11 cellular contexts compared by ENCODE assay signal in the genomic region with DNA sequence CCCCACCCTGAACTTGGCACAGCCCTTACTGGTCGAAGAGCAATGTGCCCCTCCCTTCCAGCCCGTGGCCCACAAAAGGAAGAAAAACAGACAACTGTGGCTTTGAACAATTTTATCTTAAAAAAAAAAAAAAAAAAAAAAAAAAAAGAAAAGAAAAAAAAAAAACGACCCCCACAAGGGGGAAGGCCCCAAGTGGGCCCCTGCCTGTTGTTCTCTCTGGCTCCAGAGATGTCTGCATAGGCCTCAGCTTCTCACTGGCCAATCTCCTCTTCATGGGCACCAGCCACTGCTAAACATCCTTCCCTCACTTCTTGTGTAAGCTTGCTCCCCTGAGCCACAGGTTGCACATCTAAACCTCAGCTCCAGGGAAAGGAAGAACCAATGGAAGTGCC. TPM values are rescaled to one million over a fixed set of nuclear protein-coding genes. Genes with fewer than 3 reads are reported as not detected.
A peak's percentile ranks its signal among the peaks of the same experiment; 100 is the strongest.
DNase-seq lines count a peak whose midpoint lies in the region; ATAC-seq lines count a peak whose summit lies in the region.
"Had no signal": no experiment of that assay in that cellular context is flagged by ENCODE, and none has a peak within 500 bp of the region (broad histone marks: within the 10 kb centered on the region; RNA-seq: fewer than 3 reads in every experiment).

No MANE protein-coding gene starts in this region.

- peaks cover 9 to 25% (median 15%) of the 10 kb centered on the region in 3 donors for H3K4me1 ChIP-seq in skeletal muscle tissue (ENCODE audit: control insufficient read depth in 3 of 3, insufficient read depth in 3 of 3, low read length in 3 of 3)

- H3K4me3 Mint-ChIP-seq in activated CD4-positive, alpha-beta memory T cell treated with anti-CD3 and anti-CD28 coated beads for 36 hours: peak overlapping the region; percentile 91

- H3K9me3 Mint-ChIP-seq in activated CD4-positive, alpha-beta memory T cell treated with anti-CD3 and anti-CD28 coated beads for 36 hours: no peaks in the 10 kb centered on the region

- H3K27me3 ChIP-seq in skeletal muscle tissue (ENCODE audit: control insufficient read depth in 3 of 3, insufficient read depth in 3 of 3, low read length in 3 of 3): no peaks in the 10 kb centered on the region

- H3K4me3 ChIP-seq in iPS-11a (ENCODE audit: low read depth, low read length): peak overlapping the region; percentile 88
- H3K4me3 ChIP-seq in skeletal muscle tissue (ENCODE audit: low read length in 3 of 3): peak overlapping the region; percentile 65 to 83 (median 73)

- ATAC-seq in GM21576 (IDR thresholded peaks at IDR 0.05; ENCODE audit: unreplicated experiment) (no peak), GM21528 (IDR thresholded peaks at IDR 0.05; ENCODE audit: low FRiP score, unreplicated experiment) (no peak)

- intact Hi-C loops in activated CD4-positive, alpha-beta memory T cell treated with anti-CD3 and anti-CD28 coated beads for 36 hours (cut with micrococcal nuclease): loop anchor here (2.0 kb wide), 1 partner anchor 18 kb away; the partner anchor contains the start of gene F11R

- H3K36me3 ChIP-seq in skeletal muscle tissue (ENCODE audit: control insufficient read depth in 3 of 3, insufficient read depth in 3 of 3, low read length in 3 of 3): peaks cover 35 to 38% (median 35%) of the 10 kb centered on the region in 3 donors

- DNase-seq in DMS53 (lab: John Stamatoyannopoulos, UW): peak; percentile 44
- no peak for DNase-seq in DMS53 treated with DMSO at 0.1 percent for 48 hours (lab: John Stamatoyannopoulos, UW; ENCODE audit: unreplicated experiment)
- no peak for DNase-seq in activated CD4-positive, alpha-beta memory T cell treated with anti-CD3 and anti-CD28 coated beads for 36 hours
- no peak for DNase-seq in stimulated activated CD4-positive, alpha-beta T cell treated with anti-CD3 and anti-CD28 coated beads, Interleukin-4, amount 100 ng/mL, for 4 hours

- POLR2A ChIA-PET in activated CD4-positive, alpha-beta memory T cell treated with anti-CD3 and anti-CD28 coated beads for 36 hours (lab: Charles Lee): interaction anchor here (0.9 to 2.4 kb wide), 5 partner anchors 17 to 78 kb away, joined by 3 to 9 read pairs (median 4); partner anchors contain the start of genes ARHGAP30, F11R, NIT1 and PFDN2

- CTCF ChIA-PET in activated CD4-positive, alpha-beta memory T cell treated with anti-CD3 and anti-CD28 coated beads for 36 hours (lab: Charles Lee): interaction anchor here (0.9 to 11.2 kb wide), 7 partner anchors 9 to 420 kb away, joined by 3 to 153 read pairs (median 5); partner anchors contain the start of gene KLHDC9

- H3K27ac Mint-ChIP-seq in activated CD4-positive, alpha-beta memory T cell treated with anti-CD3 and anti-CD28 coated beads for 36 hours: peak overlapping the region; percentile 82

- peaks cover 25% of the 10 kb centered on the region for H3K36me3 Mint-ChIP-seq in activated CD4-positive, alpha-beta memory T cell treated with anti-CD3 and anti-CD28 coated beads for 36 hours

- no peaks in the 10 kb centered on the region for H3K9me3 ChIP-seq in skeletal muscle tissue (ENCODE audit: control insufficient read depth in 3 of 3, low read length in 3 of 3)

- H3K27ac ChIP-seq in skeletal muscle tissue (ENCODE audit: low read depth, low read length): no peak overlapping the region

- H3K9ac ChIP-seq in skeletal muscle tissue (ENCODE audit: low read depth in 1 of 3, low read length in 3 of 3): peak overlapping the region; percentile 53 to 70 (median 65)

- H3K27me3 Mint-ChIP-seq in activated CD4-positive, alpha-beta memory T cell treated with anti-CD3 and anti-CD28 coated beads for 36 hours: no peaks in the 10 kb centered on the region

- H3K4me1 Mint-ChIP-seq in activated CD4-positive, alpha-beta memory T cell treated with anti-CD3 and anti-CD28 coated beads for 36 hours (ENCODE audit: low read depth): peaks cover 35% of the 10 kb centered on the region

RNA-seq across cellular contexts. Expression of gene TSTD1, which starts 0.4 kb away (rescaled TPM):
- 10 to 100 TPM; 70.2 to 77.7 TPM for total RNA-seq in activated CD4-positive, alpha-beta memory T cell treated with anti-CD3 and anti-CD28 coated beads for 36 hours
- 27.7 TPM for total RNA-seq in skeletal muscle tissue
- total RNA-seq: A172, HT1080 had no signal

RNA-seq across cellular contexts. Expression of gene USF1, which starts 6.6 kb away (rescaled TPM):
- 10 to 100 TPM; 43.4 to 43.7 TPM for total RNA-seq in activated CD4-positive, alpha-beta memory T cell treated with anti-CD3 and anti-CD28 coated beads for 36 hours
- 66.3 TPM for total RNA-seq in skeletal muscle tissue

RNA-seq across cellular contexts. Expression of gene F11R, which starts 18.2 kb away (rescaled TPM):
- total RNA-seq in activated CD4-positive, alpha-beta memory T cell treated with anti-CD3 and anti-CD28 coated beads for 36 hours: 10 to 100 TPM; 21.3 to 25.3 TPM
- total RNA-seq in skeletal muscle tissue: 10.4 TPM

RNA-seq across cellular contexts. Expression of gene ARHGAP30, which starts 30.5 kb away (rescaled TPM):
- 100 to 1,000 TPM; 171 to 178 TPM for total RNA-seq in activated CD4-positive, alpha-beta memory T cell treated with anti-CD3 and anti-CD28 coated beads for 36 hours
- 4.2 TPM for total RNA-seq in skeletal muscle tissue
- total RNA-seq: dermis microvascular lymphatic vessel endothelial cell had no signal

RNA-seq across cellular contexts. Expression of gene NECTIN4, which starts 50.2 kb away (rescaled TPM):
- total RNA-seq in activated CD4-positive, alpha-beta memory T cell treated with anti-CD3 and anti-CD28 coated beads for 36 hours: under 1 TPM in 1 of 2 experiments, not detected in 1; 0.05 TPM
- not detected for total RNA-seq in skeletal muscle tissue
